12 cellular contexts compared by ENCODE assay signal in genomic region chr22:46866591-46866990, GRCh38.
A peak's percentile ranks its signal among the peaks of the same experiment; 100 is the strongest.
DNase-seq lines count a peak whose midpoint lies in the region.
"Had no signal": no experiment of that assay in that cellular context is flagged by ENCODE, and none has a peak within 500 bp of the region (broad histone marks: within the 10 kb centered on the region; RNA-seq: fewer than 3 reads in every experiment).

No MANE protein-coding gene starts in this region.

- H3K27me3 ChIP-seq in adipocyte (replicated peaks; ENCODE audit: control insufficient read depth, insufficient read depth, low read length) (no peaks in the 10 kb centered on the region), Karpas-422 (ENCODE audit: low read length) (no peaks in the 10 kb centered on the region)

- H2AFZ ChIP-seq in Karpas-422 (ENCODE audit: low read length), result no peak overlapping the region

- H3K36me3 ChIP-seq in adipocyte (ENCODE audit: control insufficient read depth, insufficient read depth, low read length, severe bottlenecking), result no peaks in the 10 kb centered on the region
- H3K36me3 ChIP-seq in Karpas-422 (ENCODE audit: insufficient read depth, low read length), result no peaks in the 10 kb centered on the region

- no peak overlapping the region for H3K4me2 ChIP-seq in Karpas-422 (ENCODE audit: low read depth, low read length, poor library complexity, severe bottlenecking)

- no peaks in the 10 kb centered on the region for H3K9me2 ChIP-seq in Karpas-422 (replicated peaks; ENCODE audit: insufficient read depth, low read length)

- H3K9me3 ChIP-seq in adipocyte (ENCODE audit: control insufficient read depth, low read length) (peaks cover 3% of the 10 kb centered on the region), Karpas-422 (ENCODE audit: low read length) (no peaks in the 10 kb centered on the region)

- DNase-seq in HCEC 1CT (peak; percentile 93), adipocyte (ENCODE audit: low read depth) (peak; percentile 80), fibroblast of the conjunctiva (ENCODE audit: low read depth) (peak; percentile 61), stromal cell of bone marrow (ENCODE audit: low read depth) (peak; percentile 24), Karpas-422 (no peak), GM19240 (ENCODE audit: insufficient read length, low spot score) (no peak), globus pallidus (ENCODE audit: low spot score) (no peak)
- DNase-seq: activated B cell treated with CpG ODN at 0.5 μM for 24 hours; effector memory CD8-positive, alpha-beta T cell; NCI-H146; NCI-H82; retina had no signal

- peaks cover 16% of the 10 kb centered on the region for H3K4me1 ChIP-seq in adipocyte (ENCODE audit: control insufficient read depth, insufficient read depth, low read length)
- 0 out of 2 replicates have a peak, but pooled peaks cover 5% of the 10 kb centered on the region for H3K4me1 ChIP-seq in Karpas-422 (ENCODE audit: low read length)

- H3K4me3 ChIP-seq in adipocyte (ENCODE audit: low read length) (no peak overlapping the region), Karpas-422 (ENCODE audit: low read length) (no peak overlapping the region)

- peaks cover 98% of the 10 kb centered on the region for H3K79me2 ChIP-seq in Karpas-422 (ENCODE audit: low read length)

- peaks cover 4% of the 10 kb centered on the region; the same call in 1 of the 2 replicates for H4K20me1 ChIP-seq in Karpas-422 (ENCODE audit: insufficient read depth, low read depth, low read length)

- no peak overlapping the region for H3K27ac ChIP-seq in Karpas-422 (ENCODE audit: low read length)

- H3K9ac ChIP-seq in adipocyte (ENCODE audit: low read length) (no peak overlapping the region), Karpas-422 (ENCODE audit: low read length) (no peak overlapping the region)

Comparison
In these comparisons a context has a peak if more than half of its experiments do, and no peak if none do; other contexts are left out.
1. DNase-seq: peak in HCEC 1CT (single experiment), adipocyte (single experiment), fibroblast of the conjunctiva (single experiment) and stromal cell of bone marrow (single experiment); none in Karpas-422 (single experiment), GM19240 (single experiment) and globus pallidus (single experiment).